ENCODE assay signal across 2 cellular contexts in the genomic region with DNA sequence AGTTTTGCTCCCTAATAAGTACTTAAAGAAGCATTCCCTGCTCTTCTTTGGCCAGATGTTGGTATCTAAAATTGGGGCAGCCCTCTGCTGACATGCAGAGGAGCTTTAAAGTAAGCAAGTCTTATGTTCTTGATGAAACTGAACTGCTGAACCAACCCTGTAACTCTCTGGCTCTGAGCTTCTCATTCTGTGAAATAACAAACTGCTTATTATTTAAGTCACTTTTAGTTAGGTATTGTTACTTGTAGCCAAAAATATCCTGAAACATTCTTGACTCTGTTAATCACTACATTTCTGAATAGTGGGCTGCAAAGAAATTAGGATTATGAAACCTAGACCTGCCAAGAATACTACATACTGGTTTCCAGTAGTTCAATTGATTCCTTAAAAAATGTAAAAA.
TF ChIP-seq lines count a peak whose summit lies in the region.

No MANE protein-coding gene starts in this region.

TF ChIP-seq in SK-N-SH, 30 proteins besides CTCF, POLR2A, EP300 and RAD21:
- TF ChIP-seq, protein P1, sequence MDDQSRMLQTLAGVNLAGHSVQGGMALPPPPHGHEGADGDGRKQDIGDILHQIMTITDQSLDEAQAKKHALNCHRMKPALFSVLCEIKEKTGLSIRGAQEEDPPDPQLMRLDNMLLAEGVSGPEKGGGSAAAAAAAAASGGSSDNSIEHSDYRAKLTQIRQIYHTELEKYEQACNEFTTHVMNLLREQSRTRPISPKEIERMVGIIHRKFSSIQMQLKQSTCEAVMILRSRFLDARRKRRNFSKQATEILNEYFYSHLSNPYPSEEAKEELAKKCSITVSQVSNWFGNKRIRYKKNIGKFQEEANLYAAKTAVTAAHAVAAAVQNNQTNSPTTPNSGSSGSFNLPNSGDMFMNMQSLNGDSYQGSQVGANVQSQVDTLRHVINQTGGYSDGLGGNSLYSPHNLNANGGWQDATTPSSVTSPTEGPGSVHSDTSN (IDR thresholded peaks at IDR 0.05): no peak
- no peak for TF ChIP-seq GABPA (IDR thresholded peaks at IDR 0.05; ENCODE audit: low read depth)
- TF ChIP-seq SIN3A (IDR thresholded peaks at IDR 0.05; ENCODE audit: borderline replicate concordance, low read depth, low read length): no peak
- TF ChIP-seq, protein P2, sequence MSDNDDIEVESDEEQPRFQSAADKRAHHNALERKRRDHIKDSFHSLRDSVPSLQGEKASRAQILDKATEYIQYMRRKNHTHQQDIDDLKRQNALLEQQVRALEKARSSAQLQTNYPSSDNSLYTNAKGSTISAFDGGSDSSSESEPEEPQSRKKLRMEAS (IDR thresholded peaks at IDR 0.05; ENCODE audit: low read depth): no peak
- no peak for TF ChIP-seq GATA2 (CRISPR knock-in tag; IDR thresholded peaks at IDR 0.05)
- TF ChIP-seq RXRA (IDR thresholded peaks at IDR 0.05; ENCODE audit: borderline replicate concordance, low read depth): no peak
- TF ChIP-seq TAF1 (IDR thresholded peaks at IDR 0.05; ENCODE audit: borderline replicate concordance, low read depth, low read length): no peak
- TF ChIP-seq FOSL2 (IDR thresholded peaks at IDR 0.05; ENCODE audit: borderline replicate concordance, low read depth): no peak
- TF ChIP-seq SMC3 (IDR thresholded peaks at IDR 0.05; ENCODE audit: low read depth, low read length): no peak
- no peak for TF ChIP-seq FOXJ3 (CRISPR knock-in tag; IDR thresholded peaks at IDR 0.05)
- TF ChIP-seq RFX5 (IDR thresholded peaks at IDR 0.05; ENCODE audit: low read length): no peak
- no peak for TF ChIP-seq MEF2A (IDR thresholded peaks at IDR 0.05; ENCODE audit: borderline replicate concordance, low read depth)

TF ChIP-seq in SK-N-SH treated with all-trans-retinoic acid at 6 μM for 48 hours, 23 proteins besides CTCF, POLR2A, EP300 and RAD21:
- no peak for TF ChIP-seq RARB (CRISPR knock-in tag; IDR thresholded peaks at IDR 0.05)
- TF ChIP-seq ZNF565 (CRISPR knock-in tag; conservative IDR thresholded peaks at IDR 0.05; ENCODE audit: low read depth): no peak
- no peak for TF ChIP-seq GLIS3 (CRISPR knock-in tag; IDR thresholded peaks at IDR 0.05)
- TF ChIP-seq, protein P3, sequence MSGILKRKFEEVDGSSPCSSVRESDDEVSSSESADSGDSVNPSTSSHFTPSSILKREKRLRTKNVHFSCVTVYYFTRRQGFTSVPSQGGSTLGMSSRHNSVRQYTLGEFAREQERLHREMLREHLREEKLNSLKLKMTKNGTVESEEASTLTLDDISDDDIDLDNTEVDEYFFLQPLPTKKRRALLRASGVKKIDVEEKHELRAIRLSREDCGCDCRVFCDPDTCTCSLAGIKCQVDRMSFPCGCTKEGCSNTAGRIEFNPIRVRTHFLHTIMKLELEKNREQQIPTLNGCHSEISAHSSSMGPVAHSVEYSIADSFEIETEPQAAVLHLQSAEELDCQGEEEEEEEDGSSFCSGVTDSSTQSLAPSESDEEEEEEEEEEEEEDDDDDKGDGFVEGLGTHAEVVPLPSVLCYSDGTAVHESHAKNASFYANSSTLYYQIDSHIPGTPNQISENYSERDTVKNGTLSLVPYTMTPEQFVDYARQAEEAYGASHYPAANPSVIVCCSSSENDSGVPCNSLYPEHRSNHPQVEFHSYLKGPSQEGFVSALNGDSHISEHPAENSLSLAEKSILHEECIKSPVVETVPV (CRISPR knock-in tag; IDR thresholded peaks at IDR 0.05): no peak
- TF ChIP-seq, protein P4, sequence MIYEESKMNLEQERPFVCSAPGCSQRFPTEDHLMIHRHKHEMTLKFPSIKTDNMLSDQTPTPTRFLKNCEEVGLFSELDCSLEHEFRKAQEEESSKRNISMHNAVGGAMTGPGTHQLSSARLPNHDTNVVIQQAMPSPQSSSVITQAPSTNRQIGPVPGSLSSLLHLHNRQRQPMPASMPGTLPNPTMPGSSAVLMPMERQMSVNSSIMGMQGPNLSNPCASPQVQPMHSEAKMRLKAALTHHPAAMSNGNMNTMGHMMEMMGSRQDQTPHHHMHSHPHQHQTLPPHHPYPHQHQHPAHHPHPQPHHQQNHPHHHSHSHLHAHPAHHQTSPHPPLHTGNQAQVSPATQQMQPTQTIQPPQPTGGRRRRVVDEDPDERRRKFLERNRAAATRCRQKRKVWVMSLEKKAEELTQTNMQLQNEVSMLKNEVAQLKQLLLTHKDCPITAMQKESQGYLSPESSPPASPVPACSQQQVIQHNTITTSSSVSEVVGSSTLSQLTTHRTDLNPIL (CRISPR knock-in tag; IDR thresholded peaks at IDR 0.05; ENCODE audit: low read depth): no peak
- TF ChIP-seq ZFP30 (CRISPR knock-in tag; IDR thresholded peaks at IDR 0.05): no peak
- TF ChIP-seq CSDC2 (CRISPR knock-in tag; IDR thresholded peaks at IDR 0.05): no peak
- TF ChIP-seq ARNTL (CRISPR knock-in tag; IDR thresholded peaks at IDR 0.05; ENCODE audit: borderline replicate concordance, low read depth): no peak
- TF ChIP-seq ZC3H10 (CRISPR knock-in tag; IDR thresholded peaks at IDR 0.05): no peak
- TF ChIP-seq PPARA (CRISPR knock-in tag; IDR thresholded peaks at IDR 0.05; ENCODE audit: borderline replicate concordance): no peak
- no peak for TF ChIP-seq ISL1 (CRISPR knock-in tag; IDR thresholded peaks at IDR 0.05)
- no peak for TF ChIP-seq OSR1 (CRISPR knock-in tag; IDR thresholded peaks at IDR 0.05)
- TF ChIP-seq ZFP3 (CRISPR knock-in tag; IDR thresholded peaks at IDR 0.05): no peak
- TF ChIP-seq ZNF8 (CRISPR knock-in tag; IDR thresholded peaks at IDR 0.05): no peak
- TF ChIP-seq ESRRG (CRISPR knock-in tag; IDR thresholded peaks at IDR 0.05): no peak
- no peak for TF ChIP-seq BACH2 (CRISPR knock-in tag; IDR thresholded peaks at IDR 0.05; ENCODE audit: borderline replicate concordance)
- no peak for TF ChIP-seq SNAI2 (CRISPR knock-in tag; IDR thresholded peaks at IDR 0.05)
- TF ChIP-seq TCF4 (CRISPR knock-in tag; IDR thresholded peaks at IDR 0.05; ENCODE audit: borderline replicate concordance): no peak
- TF ChIP-seq, protein P5, sequence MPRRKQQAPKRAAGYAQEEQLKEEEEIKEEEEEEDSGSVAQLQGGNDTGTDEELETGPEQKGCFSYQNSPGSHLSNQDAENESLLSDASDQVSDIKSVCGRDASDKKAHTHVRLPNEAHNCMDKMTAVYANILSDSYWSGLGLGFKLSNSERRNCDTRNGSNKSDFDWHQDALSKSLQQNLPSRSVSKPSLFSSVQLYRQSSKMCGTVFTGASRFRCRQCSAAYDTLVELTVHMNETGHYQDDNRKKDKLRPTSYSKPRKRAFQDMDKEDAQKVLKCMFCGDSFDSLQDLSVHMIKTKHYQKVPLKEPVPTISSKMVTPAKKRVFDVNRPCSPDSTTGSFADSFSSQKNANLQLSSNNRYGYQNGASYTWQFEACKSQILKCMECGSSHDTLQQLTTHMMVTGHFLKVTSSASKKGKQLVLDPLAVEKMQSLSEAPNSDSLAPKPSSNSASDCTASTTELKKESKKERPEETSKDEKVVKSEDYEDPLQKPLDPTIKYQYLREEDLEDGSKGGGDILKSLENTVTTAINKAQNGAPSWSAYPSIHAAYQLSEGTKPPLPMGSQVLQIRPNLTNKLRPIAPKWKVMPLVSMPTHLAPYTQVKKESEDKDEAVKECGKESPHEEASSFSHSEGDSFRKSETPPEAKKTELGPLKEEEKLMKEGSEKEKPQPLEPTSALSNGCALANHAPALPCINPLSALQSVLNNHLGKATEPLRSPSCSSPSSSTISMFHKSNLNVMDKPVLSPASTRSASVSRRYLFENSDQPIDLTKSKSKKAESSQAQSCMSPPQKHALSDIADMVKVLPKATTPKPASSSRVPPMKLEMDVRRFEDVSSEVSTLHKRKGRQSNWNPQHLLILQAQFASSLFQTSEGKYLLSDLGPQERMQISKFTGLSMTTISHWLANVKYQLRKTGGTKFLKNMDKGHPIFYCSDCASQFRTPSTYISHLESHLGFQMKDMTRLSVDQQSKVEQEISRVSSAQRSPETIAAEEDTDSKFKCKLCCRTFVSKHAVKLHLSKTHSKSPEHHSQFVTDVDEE (CRISPR knock-in tag; IDR thresholded peaks at IDR 0.05): no peak
- TF ChIP-seq, protein P6, sequence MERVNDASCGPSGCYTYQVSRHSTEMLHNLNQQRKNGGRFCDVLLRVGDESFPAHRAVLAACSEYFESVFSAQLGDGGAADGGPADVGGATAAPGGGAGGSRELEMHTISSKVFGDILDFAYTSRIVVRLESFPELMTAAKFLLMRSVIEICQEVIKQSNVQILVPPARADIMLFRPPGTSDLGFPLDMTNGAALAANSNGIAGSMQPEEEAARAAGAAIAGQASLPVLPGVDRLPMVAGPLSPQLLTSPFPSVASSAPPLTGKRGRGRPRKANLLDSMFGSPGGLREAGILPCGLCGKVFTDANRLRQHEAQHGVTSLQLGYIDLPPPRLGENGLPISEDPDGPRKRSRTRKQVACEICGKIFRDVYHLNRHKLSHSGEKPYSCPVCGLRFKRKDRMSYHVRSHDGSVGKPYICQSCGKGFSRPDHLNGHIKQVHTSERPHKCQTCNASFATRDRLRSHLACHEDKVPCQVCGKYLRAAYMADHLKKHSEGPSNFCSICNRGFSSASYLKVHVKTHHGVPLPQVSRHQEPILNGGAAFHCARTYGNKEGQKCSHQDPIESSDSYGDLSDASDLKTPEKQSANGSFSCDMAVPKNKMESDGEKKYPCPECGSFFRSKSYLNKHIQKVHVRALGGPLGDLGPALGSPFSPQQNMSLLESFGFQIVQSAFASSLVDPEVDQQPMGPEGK (CRISPR knock-in tag; IDR thresholded peaks at IDR 0.05; ENCODE audit: borderline replicate concordance): no peak
